19 cellular contexts compared by ENCODE assay signal in genomic region chr10:21488954-21489446, GRCh38. TPM values are rescaled to one million over a fixed set of nuclear protein-coding genes. Genes with fewer than 3 reads are reported as not detected.
"Had no signal": no experiment of that assay in that cellular context is flagged by ENCODE, and none has a peak within 500 bp of the region (broad histone marks: within the 10 kb centered on the region; RNA-seq: fewer than 3 reads in every experiment).

No MANE protein-coding gene starts in this region.

- H3K36me3 ChIP-seq: ascending aorta, gastroesophageal sphincter, upper lobe of right lung had no signal

- H3K4me1 ChIP-seq: ascending aorta, psoas muscle had no signal

- H3K27me3 ChIP-seq: ascending aorta, gastroesophageal sphincter, upper lobe of right lung had no signal

- H3K36me3 Mint-ChIP-seq: naive B cell had no signal

- H3K27ac ChIP-seq: ascending aorta, epithelial cell of prostate, gastroesophageal sphincter, psoas muscle, upper lobe of right lung had no signal

- DNase-seq: activated CD8-positive, alpha-beta memory T cell treated with anti-CD3 and anti-CD28 coated beads, Interleukin-2, amount 50 U/mL, for 4 hours; activated CD8-positive, alpha-beta T cell treated with anti-CD3 and anti-CD28 coated beads for 36 hours; activated T-cell treated with anti-CD3 and anti-CD28 coated beads, Interleukin-2, amount 50 U/mL, for 72 hours; cortex of kidney; effector memory CD4-positive, alpha-beta T cell; midbrain; naive B cell; occipital lobe; psoas muscle; stimulated activated CD4-positive, alpha-beta T cell treated with anti-CD3 and anti-CD28 coated beads, Interleukin-2, amount 100 ng/mL, for 24 hours; stimulated activated naive CD4-positive, alpha-beta T cell; substantia nigra; SW 1271; upper lobe of right lung had no signal

- H3K9me3 Mint-ChIP-seq: activated CD8-positive, alpha-beta T cell treated with anti-CD3 and anti-CD28 coated beads for 36 hours; activated T-cell treated with anti-CD3 and anti-CD28 coated beads, Interleukin-2, amount 50 U/mL, for 72 hours; naive B cell; T-helper 2 cell treated with Interferon-gamma antibody and Interleukin-4, amounts not matched to agents 5 μg/mL and 100 μg/mL, for 36 hours had no signal

- H3K27ac Mint-ChIP-seq: activated CD8-positive, alpha-beta T cell treated with anti-CD3 and anti-CD28 coated beads for 36 hours; activated T-cell treated with anti-CD3 and anti-CD28 coated beads, Interleukin-2, amount 50 U/mL, for 72 hours; naive B cell; T-helper 2 cell treated with Interferon-gamma antibody and Interleukin-4, amounts not matched to agents 5 μg/mL and 100 μg/mL, for 36 hours had no signal

- H3K4me3 ChIP-seq: ascending aorta, gastroesophageal sphincter, psoas muscle, upper lobe of right lung had no signal

- H3K9me3 ChIP-seq: ascending aorta, gastroesophageal sphincter, psoas muscle, upper lobe of right lung had no signal

- H3K4me3 Mint-ChIP-seq: activated CD8-positive, alpha-beta T cell treated with anti-CD3 and anti-CD28 coated beads for 36 hours; activated T-cell treated with anti-CD3 and anti-CD28 coated beads, Interleukin-2, amount 50 U/mL, for 72 hours; naive B cell; T-helper 2 cell treated with Interferon-gamma antibody and Interleukin-4, amounts not matched to agents 5 μg/mL and 100 μg/mL, for 36 hours had no signal

- ATAC-seq: activated CD8-positive, alpha-beta T cell treated with anti-CD3 and anti-CD28 coated beads for 36 hours; activated T-cell treated with anti-CD3 and anti-CD28 coated beads, Interleukin-2, amount 50 U/mL, for 72 hours; gastroesophageal sphincter; psoas muscle; upper lobe of right lung had no signal

- FAIRE-seq: keratinocyte had no signal

RNA-seq across cellular contexts. Expression of gene SKIDA1, which starts 36.5 kb away (rescaled TPM):
- total RNA-seq: ascending aorta had no signal
